Comparison of ENCODE assay signal across 29 cellular contexts in genomic region chr1:244088161-244088560, GRCh38.
"Had no signal": no experiment of that assay in that cellular context is flagged by ENCODE, and none has a peak within 500 bp of the region (broad histone marks: within the 10 kb centered on the region; RNA-seq: fewer than 3 reads in every experiment).

No MANE protein-coding gene starts in this region.

- H3K9me3 ChIP-seq: esophagus squamous epithelium, lower lobe of right lung, mucosa of descending colon, neutrophil, pancreas, transverse colon, uterus had no signal

- H3K4me1 ChIP-seq: esophagus squamous epithelium, lower lobe of right lung, right atrium auricular region, sigmoid colon, upper lobe of right lung, uterus had no signal

- DNase-seq: cortex of kidney; effector CD8-positive, alpha-beta T cell; erythroblast; esophagus squamous epithelium; foreskin melanocyte; glutamatergic neuron; heart right ventricle; immature natural killer cell; islet precursor cell; left colon; left ventricle myocardium superior; lower lobe of right lung; mucosa of descending colon; naive B cell; pancreas; sigmoid colon; stimulated activated CD4-positive, alpha-beta T cell treated with anti-CD3 and anti-CD28 coated beads, Interleukin-4, amount 100 ng/mL, for 4 hours; stimulated activated naive B cell treated with anti-CD40 and anti-IgM and Interleukin-4, amounts not matched to agents 10 μg/mL and 1 μg/mL and 100 μg/mL, for 72 hours; transverse colon; upper lobe of right lung; uterus had no signal

- ATAC-seq: heart right ventricle; left colon; left ventricle myocardium superior; lower lobe of right lung; mucosa of descending colon; natural killer cell treated with Interleukin-12 subunit alpha and Interleukin-12 subunit beta and Interleukin-15 and Interleukin-18, amount 100 ng/mL, for 72 hours; pancreas; stimulated activated naive B cell treated with anti-CD40 and anti-IgM and Interleukin-4, amounts not matched to agents 10 μg/mL and 1 μg/mL and 100 μg/mL, for 72 hours; upper lobe of right lung had no signal

- H3K27ac Mint-ChIP-seq: immature natural killer cell; memory B cell; mesothelial cell of epicardium; natural killer cell treated with Interleukin-12 subunit alpha and Interleukin-12 subunit beta and Interleukin-15 and Interleukin-18, amount 100 ng/mL, for 72 hours; progenitor cell of endocrine pancreas; stimulated activated naive B cell treated with anti-CD40 and anti-IgM and Interleukin-4, amounts not matched to agents 10 μg/mL and 1 μg/mL and 100 μg/mL, for 72 hours; stimulated activated naive CD8-positive, alpha-beta T cell treated with anti-CD3 and anti-CD28 coated beads, Interleukin-15, Interleukin-2, amounts not matched to agents 100 ng/mL and 50 ng/mL, for 24 hours had no signal

- H3K27ac ChIP-seq: cardiac muscle cell, esophagus squamous epithelium, heart right ventricle, lower lobe of right lung, neutrophil, pancreas, right atrium auricular region, sigmoid colon, transverse colon, upper lobe of right lung, uterus had no signal

- H3K36me3 Mint-ChIP-seq: immature natural killer cell; naive B cell; natural killer cell treated with Interleukin-12 subunit alpha and Interleukin-12 subunit beta and Interleukin-15 and Interleukin-18, amount 100 ng/mL, for 72 hours had no signal

- H3K4me3 Mint-ChIP-seq: immature natural killer cell; memory B cell; mesothelial cell of epicardium; naive B cell; natural killer cell treated with Interleukin-12 subunit alpha and Interleukin-12 subunit beta and Interleukin-15 and Interleukin-18, amount 100 ng/mL, for 72 hours; stimulated activated naive B cell treated with anti-CD40 and anti-IgM and Interleukin-4, amounts not matched to agents 10 μg/mL and 1 μg/mL and 100 μg/mL, for 72 hours; stimulated activated naive CD8-positive, alpha-beta T cell treated with anti-CD3 and anti-CD28 coated beads, Interleukin-15, Interleukin-2, amounts not matched to agents 100 ng/mL and 50 ng/mL, for 24 hours had no signal

- H3K9me3 Mint-ChIP-seq: memory B cell; natural killer cell treated with Interleukin-12 subunit alpha and Interleukin-12 subunit beta and Interleukin-15 and Interleukin-18, amount 100 ng/mL, for 72 hours; stimulated activated naive CD8-positive, alpha-beta T cell treated with anti-CD3 and anti-CD28 coated beads, Interleukin-15, Interleukin-2, amounts not matched to agents 100 ng/mL and 50 ng/mL, for 24 hours had no signal

- H3K27me3 ChIP-seq: cardiac muscle cell, pancreas, right atrium auricular region, transverse colon, upper lobe of right lung, uterus had no signal

- H3K36me3 ChIP-seq: cardiac muscle cell, esophagus squamous epithelium, heart right ventricle, lower lobe of right lung, neutrophil, pancreas, right atrium auricular region, sigmoid colon, transverse colon, upper lobe of right lung, uterus had no signal

- H3K4me1 Mint-ChIP-seq: immature natural killer cell had no signal

- H3K4me3 ChIP-seq: cardiac muscle cell, esophagus squamous epithelium, heart right ventricle, lower lobe of right lung, mucosa of descending colon, pancreas, right atrium auricular region, sigmoid colon, transverse colon, upper lobe of right lung, uterus had no signal
